In the genomic region with DNA sequence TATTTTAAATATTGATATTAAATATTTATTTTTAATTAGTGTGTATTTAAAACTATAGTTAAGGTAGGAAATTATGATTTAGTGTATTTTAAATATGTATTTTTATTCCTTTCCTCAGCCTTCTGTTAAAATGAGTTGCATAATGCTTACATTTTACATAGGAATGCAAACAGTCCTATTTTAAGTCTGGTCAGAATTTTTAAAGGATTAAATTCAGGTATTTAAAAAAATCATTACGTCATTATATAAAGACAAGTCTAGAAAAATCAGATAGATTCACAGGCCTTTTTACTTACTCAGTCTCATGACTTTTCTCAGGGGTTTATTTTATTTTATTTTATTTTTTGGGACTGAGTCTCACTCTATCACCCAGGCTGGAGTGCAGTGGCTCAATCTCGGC, we compare ENCODE assay signal across 17 cellular contexts. TPM values are rescaled to one million over a fixed set of nuclear protein-coding genes. Genes with fewer than 3 reads are reported as not detected.
DNase-seq lines count a peak whose midpoint lies in the region; ATAC-seq, FAIRE-seq and TF ChIP-seq lines count a peak whose summit lies in the region.
"Had no signal": no experiment of that assay in that cellular context is flagged by ENCODE, and none has a peak within 500 bp of the region (broad histone marks: within the 10 kb centered on the region; RNA-seq: fewer than 3 reads in every experiment).

No MANE protein-coding gene starts in this region.

- peak; percentile 80 for FAIRE-seq in kidney (lab: Jason Lieb, UNC)
- FAIRE-seq: H1, HTR-8/SVneo had no signal

- TF ChIP-seq CTCF in kidney (IDR thresholded peaks at IDR 0.05; ENCODE audit: borderline replicate concordance, extremely low read depth, insufficient read depth) (no peak), PC-9 (conservative IDR thresholded peaks at IDR 0.05) (no peak), gastroesophageal sphincter (IDR thresholded peaks at IDR 0.05) (no peak)

- H3K4me3 ChIP-seq in GM23248 (no peak overlapping the region), adipocyte (ENCODE audit: low read length) (no peak overlapping the region), kidney (ENCODE audit: low read length in 2 of 2) (no peak overlapping the region), PC-9 (no peak overlapping the region), gastroesophageal sphincter (no peak overlapping the region)
- H3K4me3 ChIP-seq: BLaER1 treated with 17β-estradiol and CSF1 and Interleukin-3, amounts not matched to agents 10 nM and 100 nM had no signal

- H2AFZ ChIP-seq in GM23248 (no peak overlapping the region), PC-9 (no peak overlapping the region)

- intact Hi-C loops in kidney (cut with DNase I) (no loop called here), PC-9 (cut with micrococcal nuclease; ENCODE audit: unreplicated experiment) (no loop called here)

- no peak for TF ChIP-seq EP300 in gastroesophageal sphincter (IDR thresholded peaks at IDR 0.05)

- H3K27me3 ChIP-seq in GM23248 (replicated peaks; ENCODE audit: insufficient read depth) (no peaks in the 10 kb centered on the region), adipocyte (replicated peaks; ENCODE audit: control insufficient read depth, insufficient read depth, low read length) (no peaks in the 10 kb centered on the region), PC-9 (ENCODE audit: insufficient read depth, low read depth) (no peaks in the 10 kb centered on the region), gastroesophageal sphincter (no peaks in the 10 kb centered on the region)

- POLR2A ChIA-PET in PC-9 (lab: Charles Lee; ENCODE audit: unreplicated experiment), result no interaction called here

- H3K36me3 ChIP-seq in GM23248 (ENCODE audit: low read depth), result no peaks in the 10 kb centered on the region
- H3K36me3 ChIP-seq in adipocyte (ENCODE audit: control insufficient read depth, insufficient read depth, low read length, severe bottlenecking), result no peaks in the 10 kb centered on the region
- no peaks in the 10 kb centered on the region for H3K36me3 ChIP-seq in kidney (ENCODE audit: control insufficient read depth in 1 of 2, insufficient read depth in 2 of 2, low read length in 2 of 2)
- H3K36me3 ChIP-seq in PC-9 (ENCODE audit: low read depth), result no peaks in the 10 kb centered on the region
- no peaks in the 10 kb centered on the region for H3K36me3 ChIP-seq in gastroesophageal sphincter
- H3K36me3 ChIP-seq: BLaER1 treated with 17β-estradiol and CSF1 and Interleukin-3, amounts not matched to agents 10 nM and 100 nM had no signal

- no peaks in the 10 kb centered on the region for H3K9me3 ChIP-seq in GM23248 (ENCODE audit: low read depth)
- no peaks in the 10 kb centered on the region for H3K9me3 ChIP-seq in adipocyte (ENCODE audit: control insufficient read depth, low read length)
- H3K9me3 ChIP-seq in kidney (ENCODE audit: control insufficient read depth in 1 of 2, low read length in 2 of 2), result no peaks in the 10 kb centered on the region
- H3K9me3 ChIP-seq in PC-9 (ENCODE audit: insufficient read depth, low read depth), result no peaks in the 10 kb centered on the region
- no peaks in the 10 kb centered on the region for H3K9me3 ChIP-seq in gastroesophageal sphincter
- H3K9me3 ChIP-seq: BLaER1 treated with 17β-estradiol and CSF1 and Interleukin-3, amounts not matched to agents 10 nM and 100 nM had no signal

- no TSS peak for BruUV-seq in PC-9 (replicated peaks; lab: Mats Ljungman, UMichigan)

- no peak for TF ChIP-seq POLR2A in gastroesophageal sphincter (IDR thresholded peaks at IDR 0.05)

- DNase-seq in GM23248 (peak; percentile 1), adipocyte (ENCODE audit: low read depth) (peak; percentile 40), fibroblast of peridontal ligament (ENCODE audit: extremely low read depth) (peak; percentile 4), kidney (no peak), islet precursor cell (no peak), PC-9 (no peak)
- DNase-seq: 8988T; Calu3; CD8-positive, alpha-beta T cell; DMS79 treated with DMSO at 0.1 percent for 48 hours; GF-D8; H9 had no signal

- H3F3A ChIP-seq in GM23248 (ENCODE audit: insufficient read depth) (no peaks in the 10 kb centered on the region), PC-9 (ENCODE audit: insufficient read depth, low read depth) (no peaks in the 10 kb centered on the region)

- H3K4me2 ChIP-seq in GM23248 (ENCODE audit: unreplicated experiment) (no peak overlapping the region), PC-9 (no peak overlapping the region)
- H3K4me2 ChIP-seq: BLaER1 treated with 17β-estradiol and CSF1 and Interleukin-3, amounts not matched to agents 10 nM and 100 nM had no signal

- H3K4me1 ChIP-seq in GM23248 (ENCODE audit: insufficient read depth) (no peaks in the 10 kb centered on the region), adipocyte (ENCODE audit: control insufficient read depth, insufficient read depth, low read length) (no peaks in the 10 kb centered on the region), kidney (ENCODE audit: control insufficient read depth in 1 of 2, insufficient read depth in 1 of 2, low read depth in 1 of 2, low read length in 2 of 2) (no peaks in the 10 kb centered on the region), PC-9 (replicated peaks; ENCODE audit: insufficient read depth) (peaks cover 5% of the 10 kb centered on the region), gastroesophageal sphincter (no peaks in the 10 kb centered on the region)
- H3K4me1 ChIP-seq: BLaER1 treated with 17β-estradiol and CSF1 and Interleukin-3, amounts not matched to agents 10 nM and 100 nM had no signal

- H3K27ac ChIP-seq in GM23248 (no peak overlapping the region), kidney (ENCODE audit: low read depth in 2 of 2, low read length in 2 of 2) (no peak overlapping the region), PC-9 (no peak overlapping the region), gastroesophageal sphincter (no peak overlapping the region)
- H3K27ac ChIP-seq: BLaER1 treated with 17β-estradiol and CSF1 and Interleukin-3, amounts not matched to agents 10 nM and 100 nM had no signal

- 93 to 100% methylated on average over 1 to 2 of the region's 2 CpGs for WGBS in GM23248 (ENCODE audit: low coverage in 1 of 2, low lambda C conversion rate in 2 of 2, missing lambda C conversion rate in 2 of 2), 2 experiments
- 67 to 85% methylated on average over 1 to 2 of the region's 2 CpGs for WGBS in gastroesophageal sphincter (ENCODE audit: low coverage in 1 of 2), 2 donors

- H4K20me1 ChIP-seq in GM23248 (ENCODE audit: insufficient read depth), result no peaks in the 10 kb centered on the region
- no peaks in the 10 kb centered on the region for H4K20me1 ChIP-seq in PC-9 (ENCODE audit: insufficient read depth)

- H3K9ac ChIP-seq in GM23248, result no peak overlapping the region
- H3K9ac ChIP-seq in adipocyte (ENCODE audit: low read length), result no peak overlapping the region
- no peak overlapping the region for H3K9ac ChIP-seq in kidney (ENCODE audit: low read length in 2 of 2)
- H3K9ac ChIP-seq: BLaER1 treated with 17β-estradiol and CSF1 and Interleukin-3, amounts not matched to agents 10 nM and 100 nM had no signal

- H3K79me2 ChIP-seq in GM23248 (ENCODE audit: insufficient read depth) (no peaks in the 10 kb centered on the region), PC-9 (ENCODE audit: low read depth) (no peaks in the 10 kb centered on the region)

- CTCF ChIA-PET in PC-9 (lab: Charles Lee), result no interaction called here

- no peak for ATAC-seq in HG03565 (IDR thresholded peaks at IDR 0.05; ENCODE audit: unreplicated experiment)
- no peak for ATAC-seq in gastroesophageal sphincter
- ATAC-seq: CD8-positive, alpha-beta T cell had no signal

- in situ Hi-C loops in GM23248 (cut with MboI), result no loop called here

- H3K9me2 ChIP-seq in GM23248 (ENCODE audit: insufficient read depth) (no peaks in the 10 kb centered on the region), PC-9 (ENCODE audit: insufficient read depth) (no peaks in the 10 kb centered on the region)

RNA-seq across cellular contexts. Expression of a gene that starts 50.4 kb away (rescaled TPM):
- total RNA-seq in GM23248 (2014; rRNA removed; shearing (Covaris generic)), result 0.65 TPM in 1 of 2 replicates, not detected in the other
- polyA plus RNA-seq in GM23248 (2016; fragmentation: Nextera tagmentation; extraction: Ambion mirVana), result 0.11 and 0.15 TPM in 2 replicates
- 0.57 TPM for total RNA-seq in kidney
- not detected for polyA plus RNA-seq in kidney (ENCODE audit: insufficient read depth, low read depth, low replicate concordance)
- total RNA-seq in PC-9 (2021), result 0.46 and 0.93 TPM in 2 replicates
- total RNA-seq in gastroesophageal sphincter, result 1 to 10 TPM in 2 of 4 donors, under 1 TPM in 1, not detected in 1; 0.77 to 6.1 (median 4.2) TPM
- total RNA-seq: CD8-positive, alpha-beta T cell had no signal

Comparison
In these comparisons a context has a peak if more than half of its experiments do, and no peak if none do; other contexts are left out.
1. DNase-seq: peak in GM23248 (single experiment), adipocyte (single experiment) and fibroblast of peridontal ligament (single experiment); none in kidney (single experiment), islet precursor cell (single experiment) and PC-9 (0 of 2).